Comparison of ENCODE assay signal across 8 cellular contexts in genomic region chr9:134325096-134325812, GRCh38. TPM values are rescaled to one million over a fixed set of nuclear protein-coding genes. Genes with fewer than 3 reads are reported as not detected.
A peak's percentile ranks its signal among the peaks of the same experiment; 100 is the strongest.
DNase-seq lines count a peak whose midpoint lies in the region; ATAC-seq and TF ChIP-seq lines count a peak whose summit lies in the region.

No MANE protein-coding gene starts in this region.

- no peaks in the 10 kb centered on the region for H3K27me3 ChIP-seq in neural progenitor cell

- TF ChIP-seq CTCF in fibroblast of the aortic adventitia (IDR thresholded peaks at IDR 0.05; ENCODE audit: insufficient read depth, low read length), result no peak
- TF ChIP-seq CTCF in neural progenitor cell (IDR thresholded peaks at IDR 0.05), result no peak

- peaks cover 34% of the 10 kb centered on the region for H4K20me1 ChIP-seq in neural progenitor cell (ENCODE audit: low read depth)

- no peak overlapping the region for H2AFZ ChIP-seq in neural progenitor cell (replicated peaks)

- H3K27ac ChIP-seq in neural progenitor cell, result no peak overlapping the region

- CTCF ChIA-PET in activated CD8-positive, alpha-beta memory T cell treated with anti-CD3 and anti-CD28 coated beads, Interleukin-2, amount 10 ng/mL, durations not matched to agents 7 days and 5 days (lab: Charles Lee), result no interaction called here

- no peaks in the 10 kb centered on the region for H3K36me3 ChIP-seq in neural progenitor cell

- H3K9ac ChIP-seq in neural progenitor cell, result no peak overlapping the region

- H3K4me1 Mint-ChIP-seq in activated CD8-positive, alpha-beta memory T cell treated with anti-CD3 and anti-CD28 coated beads, Interleukin-2, amount 10 ng/mL, durations not matched to agents 7 days and 5 days, result peaks cover 2% of the 10 kb centered on the region
- H3K4me1 Mint-ChIP-seq in neural progenitor cell, result peaks cover 48% of the 10 kb centered on the region

- H3K9me3 Mint-ChIP-seq in activated CD8-positive, alpha-beta memory T cell treated with anti-CD3 and anti-CD28 coated beads, Interleukin-2, amount 10 ng/mL, durations not matched to agents 7 days and 5 days (ENCODE audit: low read depth), result no peaks in the 10 kb centered on the region
- H3K9me3 Mint-ChIP-seq in neural progenitor cell, result no peaks in the 10 kb centered on the region

- peak overlapping the region; percentile 86 for H3K4me2 ChIP-seq in neural progenitor cell

- H3K9me3 ChIP-seq in neural progenitor cell (ENCODE audit: low read depth), result no peaks in the 10 kb centered on the region

- H3F3A ChIP-seq in neural progenitor cell (ENCODE audit: low read depth), result peaks cover 51% of the 10 kb centered on the region

- no peak for ATAC-seq in activated CD8-positive, alpha-beta memory T cell treated with anti-CD3 and anti-CD28 coated beads, Interleukin-2, amount 10 ng/mL, durations not matched to agents 7 days and 5 days
- ATAC-seq in GM19455 (IDR thresholded peaks at IDR 0.05; ENCODE audit: unreplicated experiment), result no peak

- no peak overlapping the region for H3K27ac Mint-ChIP-seq in activated CD8-positive, alpha-beta memory T cell treated with anti-CD3 and anti-CD28 coated beads, Interleukin-2, amount 10 ng/mL, durations not matched to agents 7 days and 5 days
- no peak overlapping the region for H3K27ac Mint-ChIP-seq in neural progenitor cell

- H3K79me2 ChIP-seq in neural progenitor cell (ENCODE audit: low read depth), result peaks cover 32% of the 10 kb centered on the region

- peak overlapping the region; percentile 26 for H3K4me3 Mint-ChIP-seq in activated CD8-positive, alpha-beta memory T cell treated with anti-CD3 and anti-CD28 coated beads, Interleukin-2, amount 10 ng/mL, durations not matched to agents 7 days and 5 days
- peak overlapping the region; percentile 85 for H3K4me3 Mint-ChIP-seq in neural progenitor cell

- peak; percentile 32 for DNase-seq in stimulated activated CD4-positive, alpha-beta T cell treated with anti-CD3 and anti-CD28 coated beads, Interleukin-15, amount 100 ng/mL, for 24 hours
- no peak for DNase-seq in stimulated activated CD4-positive, alpha-beta T cell treated with anti-CD3 and anti-CD28 coated beads, Interleukin-1b, Interleukin-23, amount 100 ng/mL, for 48 hours
- DNase-seq in activated CD8-positive, alpha-beta memory T cell treated with anti-CD3 and anti-CD28 coated beads, Interleukin-2, amount 10 ng/mL, durations not matched to agents 7 days and 5 days, result no peak
- peak; percentile 58 for DNase-seq in fibroblast of the aortic adventitia (ENCODE audit: low read depth)
- peak; percentile 68 for DNase-seq in neural progenitor cell (ENCODE audit: low spot score)
- DNase-seq in amniotic stem cell (lab: John Stamatoyannopoulos, UW), result no peak
- no peak for DNase-seq in NCI-H1048 (lab: John Stamatoyannopoulos, UW)

- peaks cover 42% of the 10 kb centered on the region for H3K27me3 Mint-ChIP-seq in activated CD8-positive, alpha-beta memory T cell treated with anti-CD3 and anti-CD28 coated beads, Interleukin-2, amount 10 ng/mL, durations not matched to agents 7 days and 5 days
- peaks cover 11% of the 10 kb centered on the region for H3K27me3 Mint-ChIP-seq in neural progenitor cell (ENCODE audit: insufficient read depth, low read depth)

- H3K36me3 Mint-ChIP-seq in activated CD8-positive, alpha-beta memory T cell treated with anti-CD3 and anti-CD28 coated beads, Interleukin-2, amount 10 ng/mL, durations not matched to agents 7 days and 5 days, result no peaks in the 10 kb centered on the region
- H3K36me3 Mint-ChIP-seq in neural progenitor cell, result no peaks in the 10 kb centered on the region

- H3K4me1 ChIP-seq in neural progenitor cell, result peaks cover 52% of the 10 kb centered on the region

- H3K4me3 ChIP-seq in fibroblast of the aortic adventitia (ENCODE audit: low read depth, low read length), result peak overlapping the region; percentile 76
- H3K4me3 ChIP-seq in neural progenitor cell, result peak overlapping the region; percentile 51

RNA-seq across cellular contexts. Expression of gene RXRA, which starts 1.0 kb away (rescaled TPM):
- total RNA-seq in activated CD8-positive, alpha-beta memory T cell treated with anti-CD3 and anti-CD28 coated beads, Interleukin-2, amount 10 ng/mL, durations not matched to agents 7 days and 5 days, result 1 to 10 TPM in 1 of 2 experiments, under 1 TPM in 1; 0.91 to 1.5 TPM
- total RNA-seq in fibroblast of the aortic adventitia (ENCODE audit: low replicate concordance), result 20.9 and 26.8 TPM in 2 replicates
- 11.6 and 25.5 TPM in 2 replicates for total RNA-seq in neural progenitor cell (ENCODE audit: low replicate concordance)

Comparison
In these comparisons a context has a peak if more than half of its experiments do, and no peak if none do; other contexts are left out.
1. DNase-seq: peak in stimulated activated CD4-positive, alpha-beta T cell treated with anti-CD3 and anti-CD28 coated beads, Interleukin-15, amount 100 ng/mL, for 24 hours (single experiment), fibroblast of the aortic adventitia (single experiment) and neural progenitor cell (single experiment); none in stimulated activated CD4-positive, alpha-beta T cell treated with anti-CD3 and anti-CD28 coated beads, Interleukin-1b, Interleukin-23, amount 100 ng/mL, for 48 hours (single experiment), activated CD8-positive, alpha-beta memory T cell treated with anti-CD3 and anti-CD28 coated beads, Interleukin-2, amount 10 ng/mL, durations not matched to agents 7 days and 5 days (single experiment), amniotic stem cell (single experiment) and NCI-H1048 (single experiment).